ENCODE assay signal across 8 cellular contexts in genomic region chr2:54673501-54673998, GRCh38. TPM values are rescaled to one million over a fixed set of nuclear protein-coding genes. Genes with fewer than 3 reads are reported as not detected.
A peak's percentile ranks its signal among the peaks of the same experiment; 100 is the strongest.
DNase-seq lines count a peak whose midpoint lies in the region; ATAC-seq and TF ChIP-seq lines count a peak whose summit lies in the region.

No MANE protein-coding gene starts in this region.

- H3K4me1 Mint-ChIP-seq in activated CD4-positive, alpha-beta T cell treated with anti-CD3 and anti-CD28 coated beads, Interleukin-2, amount 10 ng/mL, durations not matched to agents 7 days and 5 days: peaks cover 24% of the 10 kb centered on the region

- POLR2A ChIA-PET in activated CD4-positive, alpha-beta T cell treated with anti-CD3 and anti-CD28 coated beads, Interleukin-2, amount 10 ng/mL, durations not matched to agents 7 days and 5 days (lab: Charles Lee): no interaction called here

- H3K9me3 Mint-ChIP-seq in activated CD4-positive, alpha-beta T cell treated with anti-CD3 and anti-CD28 coated beads, Interleukin-2, amount 10 ng/mL, durations not matched to agents 7 days and 5 days: no peaks in the 10 kb centered on the region

- CTCF ChIA-PET in activated CD4-positive, alpha-beta T cell treated with anti-CD3 and anti-CD28 coated beads, Interleukin-2, amount 10 ng/mL, durations not matched to agents 7 days and 5 days (lab: Charles Lee): interaction anchor here (0.7 to 6.5 kb wide), 7 partner anchors 9 to 151 kb away, joined by 3 to 41 read pairs (median 3); no protein-coding TSS in a partner anchor

- peaks cover 26% of the 10 kb centered on the region for H3K36me3 Mint-ChIP-seq in activated CD4-positive, alpha-beta T cell treated with anti-CD3 and anti-CD28 coated beads, Interleukin-2, amount 10 ng/mL, durations not matched to agents 7 days and 5 days (ENCODE audit: low read depth)

- H3K4me3 Mint-ChIP-seq in activated CD4-positive, alpha-beta T cell treated with anti-CD3 and anti-CD28 coated beads, Interleukin-2, amount 10 ng/mL, durations not matched to agents 7 days and 5 days: no peak overlapping the region

- TF ChIP-seq POLR2A in GM18505 (IDR thresholded peaks at IDR 0.05; ENCODE audit: borderline replicate concordance, extremely low read depth, insufficient read depth, insufficient read length): no peak

- H3K27ac Mint-ChIP-seq in activated CD4-positive, alpha-beta T cell treated with anti-CD3 and anti-CD28 coated beads, Interleukin-2, amount 10 ng/mL, durations not matched to agents 7 days and 5 days: no peak overlapping the region

- DNase-seq in activated CD4-positive, alpha-beta T cell treated with anti-CD3 and anti-CD28 coated beads, Interleukin-2, amount 10 ng/mL, durations not matched to agents 7 days and 5 days: peak; percentile 52
- DNase-seq in fibroblast of pulmonary artery (ENCODE audit: low read depth): peak; percentile 93
- DNase-seq in pons (ENCODE audit: low spot score): peak; percentile 55
- DNase-seq in NCI-H524 (lab: John Stamatoyannopoulos, UW): no peak
- DNase-seq in HK-2 (ENCODE audit: unreplicated experiment): no peak

- ATAC-seq in GM18505 (IDR thresholded peaks at IDR 0.05; ENCODE audit: unreplicated experiment): peak; percentile 45
- peak; percentile 37 for ATAC-seq in HG02973 (IDR thresholded peaks at IDR 0.05; ENCODE audit: unreplicated experiment)
- no peak for ATAC-seq in HG02970 (IDR thresholded peaks at IDR 0.05; ENCODE audit: low FRiP score, unreplicated experiment)

- peaks cover 25% of the 10 kb centered on the region for H3K27me3 Mint-ChIP-seq in activated CD4-positive, alpha-beta T cell treated with anti-CD3 and anti-CD28 coated beads, Interleukin-2, amount 10 ng/mL, durations not matched to agents 7 days and 5 days

- no peak overlapping the region for H3K4me3 ChIP-seq in fibroblast of pulmonary artery (replicated peaks; ENCODE audit: low read depth, low read length)

- TF ChIP-seq CTCF in fibroblast of pulmonary artery (IDR thresholded peaks at IDR 0.05; ENCODE audit: low read length, missing control alignments): no peak

RNA-seq across cellular contexts. Expression of gene EML6, which starts 49.9 kb away (rescaled TPM):
- 1 to 10 TPM in 1 of 2 experiments, under 1 TPM in 1; 0.96 to 1.2 TPM for total RNA-seq in activated CD4-positive, alpha-beta T cell treated with anti-CD3 and anti-CD28 coated beads, Interleukin-2, amount 10 ng/mL, durations not matched to agents 7 days and 5 days

Comparison
In these comparisons a context has a peak if more than half of its experiments do, and no peak if none do; other contexts are left out.
1. DNase-seq: peak in activated CD4-positive, alpha-beta T cell treated with anti-CD3 and anti-CD28 coated beads, Interleukin-2, amount 10 ng/mL, durations not matched to agents 7 days and 5 days (single experiment), fibroblast of pulmonary artery (single experiment) and pons (single experiment); none in NCI-H524 (0 of 2) and HK-2 (single experiment).